In the genomic region with DNA sequence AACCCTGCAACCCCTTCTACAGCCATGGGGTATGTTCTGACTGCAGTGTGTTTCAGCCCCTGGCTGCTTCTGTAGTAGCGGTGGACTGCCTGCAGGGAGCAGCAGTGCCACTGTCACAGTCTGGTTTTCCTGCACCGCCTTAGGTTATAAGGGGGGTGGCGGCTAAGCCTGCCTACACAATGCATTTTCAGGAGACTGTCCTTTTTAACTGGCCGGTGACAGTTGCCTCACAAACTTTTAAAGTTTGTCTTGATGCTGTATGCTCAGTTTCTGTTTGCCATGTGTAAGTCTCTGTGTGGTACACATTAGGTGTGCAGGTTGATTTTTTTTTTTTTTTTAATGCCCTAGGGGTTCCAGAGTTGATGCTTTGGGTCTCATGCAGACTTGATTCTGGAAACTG, we compare ENCODE assay signal across 9 cellular contexts. TPM values are rescaled to one million over a fixed set of nuclear protein-coding genes. Genes with fewer than 3 reads are reported as not detected.
A peak's percentile ranks its signal among the peaks of the same experiment; 100 is the strongest.
DNase-seq lines count a peak whose midpoint lies in the region; ATAC-seq and TF ChIP-seq lines count a peak whose summit lies in the region.
"Had no signal": no experiment of that assay in that cellular context is flagged by ENCODE, and none has a peak within 500 bp of the region (broad histone marks: within the 10 kb centered on the region; RNA-seq: fewer than 3 reads in every experiment).

No MANE protein-coding gene starts in this region.

- no peaks in the 10 kb centered on the region for H3K4me1 ChIP-seq in aorta (ENCODE audit: control insufficient read depth in 1 of 2, insufficient read depth in 2 of 2, low read length in 2 of 2)

- H3K36me3 ChIP-seq in BJ (ENCODE audit: control insufficient read depth, insufficient read depth, low read length) (peaks cover 5% of the 10 kb centered on the region), aorta (ENCODE audit: control insufficient read depth in 1 of 2, insufficient read depth in 2 of 2, low read length in 1 of 2) (peaks cover 10% of the 10 kb centered on the region in 2 donors)

- intact Hi-C loops in cardiac septum (cut with DNase I) (loop anchor here (1.0 to 5.0 kb wide), 3 partner anchors 54 to 158 kb away; a partner anchor contains a TSS), aorta (cut with DNase I) (loop anchor here (2.0 kb wide), 1 partner anchor 158 kb away; no protein-coding TSS in a partner anchor)

- peak; percentile 92 for TF ChIP-seq CTCF in BJ (IDR thresholded peaks at IDR 0.05; ENCODE audit: insufficient read depth, low read depth, low read length)

- H3K36me3 Mint-ChIP-seq in activated naive CD8-positive, alpha-beta T cell treated with anti-CD3 and anti-CD28 coated beads for 36 hours: peaks cover 31% of the 10 kb centered on the region

- ATAC-seq in aorta (ENCODE audit: low FRiP score): peak; percentile 92

- WGBS in aorta, 2 donors: 23 to 24% methylated on average over 4 of the region's 4 CpGs

- H3K9me3 ChIP-seq in aorta (ENCODE audit: control insufficient read depth, low read length): no peaks in the 10 kb centered on the region

- DNase-seq in BJ (ENCODE audit: low read depth) (no peak), GM19238 (ENCODE audit: insufficient read length, low spot score) (peak; percentile 52), KG1 (lab: John Stamatoyannopoulos, UW) (peak; percentile 43), SW480 (ENCODE audit: low spot score) (peak; percentile 50), cardiac septum (ENCODE audit: low spot score) (peak; percentile 87), pulmonary artery endothelial cell (ENCODE audit: low read depth, low spot score) (peak; percentile 27), aorta (peak in 1 of 2 donors; percentile 63)
- DNase-seq in activated naive CD8-positive, alpha-beta T cell treated with anti-CD3 and anti-CD28 coated beads for 36 hours: peak; percentile 72

- H3K9me3 Mint-ChIP-seq in activated naive CD8-positive, alpha-beta T cell treated with anti-CD3 and anti-CD28 coated beads for 36 hours: no peaks in the 10 kb centered on the region
- H3K9me3 Mint-ChIP-seq: IgD-negative memory B cell had no signal

- no peak overlapping the region for H3K4me3 Mint-ChIP-seq in activated naive CD8-positive, alpha-beta T cell treated with anti-CD3 and anti-CD28 coated beads for 36 hours
- H3K4me3 Mint-ChIP-seq: IgD-negative memory B cell had no signal

- H3K27ac ChIP-seq in aorta (ENCODE audit: low read depth in 1 of 2, low read length in 2 of 2): no peak overlapping the region

- H3K4me1 Mint-ChIP-seq in activated naive CD8-positive, alpha-beta T cell treated with anti-CD3 and anti-CD28 coated beads for 36 hours: peaks cover 2% of the 10 kb centered on the region

- no peak overlapping the region for H3K27ac Mint-ChIP-seq in activated naive CD8-positive, alpha-beta T cell treated with anti-CD3 and anti-CD28 coated beads for 36 hours

- POLR2A ChIA-PET in BJ (lab: Charles Lee): no interaction called here

- H3K27me3 Mint-ChIP-seq in activated naive CD8-positive, alpha-beta T cell treated with anti-CD3 and anti-CD28 coated beads for 36 hours: no peaks in the 10 kb centered on the region
- H3K27me3 Mint-ChIP-seq: IgD-negative memory B cell had no signal

- H3K4me3 ChIP-seq in BJ (ENCODE audit: low read depth, low read length) (no peak overlapping the region), aorta (ENCODE audit: low read length in 2 of 2) (no peak overlapping the region)

- CTCF ChIA-PET in BJ (lab: Yijun Ruan, JAX): interaction anchor here (0.6 to 9.5 kb wide), 18 partner anchors 10 to 193 kb away, joined by 3 to 259 read pairs (median 4); a partner anchor contains a TSS

- H3K27me3 ChIP-seq in BJ (ENCODE audit: control insufficient read depth, insufficient read depth, low read length) (no peaks in the 10 kb centered on the region), aorta (ENCODE audit: control insufficient read depth in 1 of 2, insufficient read depth in 2 of 2, low read length in 1 of 2) (no peaks in the 10 kb centered on the region)

RNA-seq across cellular contexts. Expression of a gene that starts 53.0 kb away (rescaled TPM):
- polyA plus RNA-seq in BJ (2011; rRNA removed) (6.3 and 7.6 TPM in 2 replicates), aorta (10 to 100 TPM in 1 of 2 donors, 1 to 10 TPM in 1; 6.6 to 27.5 TPM)
- 25.2 and 25.5 TPM in 2 replicates for polyA minus RNA-seq in BJ (2011; rRNA and poly(A)+ RNA removed)
- total RNA-seq in activated naive CD8-positive, alpha-beta T cell treated with anti-CD3 and anti-CD28 coated beads for 36 hours: 10 to 100 TPM; 68.2 to 73.2 TPM
- total RNA-seq in cardiac septum (22.9 TPM), pulmonary artery endothelial cell (12.2 and 16.3 TPM in 2 replicates), aorta (10 to 100 TPM; 53.2 to 63.6 TPM)
